Comparison of ENCODE assay signal across 8 cellular contexts in the genomic region with DNA sequence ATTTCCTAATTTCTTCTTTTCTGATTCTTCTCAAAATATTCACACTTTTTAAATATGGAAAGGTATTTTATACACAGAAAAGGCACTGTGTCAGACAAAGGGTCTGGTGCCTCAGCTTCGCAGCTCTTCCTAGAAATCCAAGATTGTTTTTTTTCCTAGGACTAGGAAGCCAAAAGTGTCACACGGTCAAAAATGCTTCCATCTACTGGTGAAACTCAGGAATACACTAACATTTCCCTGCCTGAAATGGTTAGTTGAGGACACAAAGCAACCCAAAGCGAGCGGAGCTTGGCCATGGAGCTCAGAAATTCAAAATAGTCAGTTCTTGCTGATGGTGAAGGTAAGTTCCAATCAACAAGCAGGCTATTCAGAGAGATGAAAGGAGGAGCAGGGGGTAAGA.
DNase-seq lines count a peak whose midpoint lies in the region; TF ChIP-seq lines count a peak whose summit lies in the region.

No MANE protein-coding gene starts in this region.

- no peak for TF ChIP-seq EP300 in esophagus muscularis mucosa (IDR thresholded peaks at IDR 0.05)

- H3K36me3 ChIP-seq in esophagus muscularis mucosa, result no peaks in the 10 kb centered on the region

- no peaks in the 10 kb centered on the region for H3K9me3 Mint-ChIP-seq in osteocyte (ENCODE audit: unreplicated experiment)

- TF ChIP-seq CTCF in esophagus muscularis mucosa (IDR thresholded peaks at IDR 0.05) (peak; percentile 45 to 55 (median 54)), osteocyte (IDR thresholded peaks at IDR 0.05) (peak; percentile 59)

- H3K4me3 Mint-ChIP-seq in osteocyte (ENCODE audit: unreplicated experiment), result no peak overlapping the region

- no peaks in the 10 kb centered on the region for H3K27me3 ChIP-seq in esophagus muscularis mucosa

- H3K27ac ChIP-seq in esophagus muscularis mucosa (replicated peaks in 1 of 4), result no peak overlapping the region

- peaks cover 23% of the 10 kb centered on the region for H3K4me1 Mint-ChIP-seq in osteocyte (ENCODE audit: unreplicated experiment)

- H3K27ac Mint-ChIP-seq in osteocyte (ENCODE audit: unreplicated experiment), result no peak overlapping the region

- no peaks in the 10 kb centered on the region for H3K9me3 ChIP-seq in esophagus muscularis mucosa

- intact Hi-C loops in esophagus muscularis mucosa (cut with DNase I), result loop anchor here (2.0 to 10.0 kb wide), 4 partner anchors 84 to 584 kb away; no protein-coding TSS in a partner anchor

- WGBS in esophagus muscularis mucosa, result 73% methylated on average over 4 of the region's 4 CpGs

- peaks cover 16 to 31% (median 24%) of the 10 kb centered on the region in 4 donors for H3K4me1 ChIP-seq in esophagus muscularis mucosa

- H3K36me3 Mint-ChIP-seq in osteocyte (ENCODE audit: unreplicated experiment), result no peaks in the 10 kb centered on the region

- H3K27me3 Mint-ChIP-seq in osteocyte (ENCODE audit: unreplicated experiment), result no peaks in the 10 kb centered on the region

- DNase-seq in EL (peak; percentile 41), NCI-H446 treated with DMSO at 0.1 percent for 48 hours (lab: John Stamatoyannopoulos, UW) (peak; percentile 1), esophagus muscularis mucosa (ENCODE audit: extremely low spot score) (no peak), osteocyte (ENCODE audit: extremely low spot score, unreplicated experiment) (no peak), NK-92 (lab: John Stamatoyannopoulos, UW; ENCODE audit: unreplicated experiment) (no peak), NCI-H1092 treated with DMSO at 0.1 percent for 48 hours (lab: John Stamatoyannopoulos, UW) (no peak), DMS153 (lab: John Stamatoyannopoulos, UW) (no peak)
- DNase-seq in activated naive CD4-positive, alpha-beta T cell treated with anti-CD3 and anti-CD28 coated beads, Interleukin-2, amount 50 U/mL, for 16 hours, result no peak

- no peak for TF ChIP-seq POLR2A in esophagus muscularis mucosa (IDR thresholded peaks at IDR 0.05; ENCODE audit: low read depth)

- H3K4me3 ChIP-seq in esophagus muscularis mucosa, result no peak overlapping the region

Comparison
In these comparisons a context has a peak if more than half of its experiments do, and no peak if none do; other contexts are left out.
1. DNase-seq: peak in EL (single experiment) and NCI-H446 treated with DMSO at 0.1 percent for 48 hours (single experiment); none in esophagus muscularis mucosa (single experiment), osteocyte (single experiment), NK-92 (single experiment), activated naive CD4-positive, alpha-beta T cell treated with anti-CD3 and anti-CD28 coated beads, Interleukin-2, amount 50 U/mL, for 16 hours (single experiment), NCI-H1092 treated with DMSO at 0.1 percent for 48 hours (single experiment) and DMS153 (single experiment).